In the genomic region with DNA sequence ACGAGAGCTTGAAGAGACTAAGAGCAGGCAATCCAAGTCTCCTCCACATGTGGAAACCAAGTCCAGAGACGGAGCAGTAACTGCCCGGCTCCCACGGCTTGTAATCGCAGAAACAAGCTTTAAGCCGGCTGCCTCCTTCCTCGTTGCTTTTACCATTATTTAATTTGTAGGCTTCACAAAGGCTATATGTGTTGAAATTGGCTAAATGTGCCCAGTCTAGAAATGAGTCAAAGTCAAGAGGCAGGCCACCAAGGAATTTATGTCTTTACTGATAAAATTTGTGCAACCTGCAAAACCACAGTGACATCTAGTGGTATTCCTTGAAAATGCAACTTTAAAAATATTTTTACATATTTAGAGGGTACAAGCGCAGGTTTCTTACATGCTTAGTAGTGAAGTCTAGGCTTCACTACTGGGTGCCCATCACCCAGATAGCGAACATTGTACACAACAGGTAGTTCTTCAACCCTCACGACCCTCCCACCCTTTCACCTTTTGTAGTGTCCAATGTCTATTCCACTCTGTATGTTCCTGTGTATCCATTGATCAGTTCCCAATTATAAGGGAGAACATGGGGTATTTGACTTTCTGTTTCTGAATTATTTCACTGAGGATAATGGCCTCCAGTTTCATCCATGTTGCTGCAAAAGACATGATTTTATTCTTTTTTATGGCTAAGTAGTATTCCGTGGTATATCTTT, we compare ENCODE assay signal across 7 cellular contexts. TPM values are rescaled to one million over a fixed set of nuclear protein-coding genes. Genes with fewer than 3 reads are reported as not detected.
DNase-seq lines count a peak whose midpoint lies in the region; ATAC-seq, FAIRE-seq and TF ChIP-seq lines count a peak whose summit lies in the region.

No MANE protein-coding gene starts in this region.

- H3K9me3 ChIP-seq in body of pancreas, result no peaks in the 10 kb centered on the region
- H3K9me3 ChIP-seq in subcutaneous abdominal adipose tissue (ENCODE audit: control insufficient read depth in 5 of 5, low read length in 5 of 5), result no peaks in the 10 kb centered on the region

- CTCF ChIA-PET in HEK293T (lab: Yijun Ruan, JAX), result interaction anchor here (0.6 to 2.1 kb wide), 14 partner anchors 11 to 1389 kb away, joined by 3 to 14 read pairs (median 4); no protein-coding TSS in a partner anchor

- H3K36me3 ChIP-seq in body of pancreas (replicated peaks in 1 of 2; ENCODE audit: insufficient read depth in 1 of 2, low read depth in 2 of 2) (no peaks in the 10 kb centered on the region), subcutaneous abdominal adipose tissue (ENCODE audit: control insufficient read depth in 5 of 5, insufficient read depth in 5 of 5, low read length in 5 of 5) (no peaks in the 10 kb centered on the region)

- intact Hi-C loops in body of pancreas (cut with DNase I), result no loop called here

- FAIRE-seq in islet of Langerhans (lab: Jason Lieb, UNC), result peak; percentile 99

- peak; percentile 72 for DNase-seq in GM03348 (ENCODE audit: low spot score)
- peak; percentile 59 for DNase-seq in HEK293T (ENCODE audit: extremely low spot score)
- peak; percentile 20 for DNase-seq in NCI-H345 treated with DMSO at 0.1 percent for 48 hours (lab: John Stamatoyannopoulos, UW; ENCODE audit: unreplicated experiment)
- peak in 1 of 4 donors; percentile 10 for DNase-seq in body of pancreas
- no peak for DNase-seq in islet precursor cell

- peak overlapping the region in 2 of 5 donors; percentile 16 to 19 for H3K9ac ChIP-seq in subcutaneous abdominal adipose tissue (ENCODE audit: low read length in 5 of 5)

- POLR2A ChIA-PET in HEK293T (lab: Yijun Ruan, JAX), result no interaction called here

- no peaks in the 10 kb centered on the region for H3K4me1 ChIP-seq in body of pancreas
- H3K4me1 ChIP-seq in subcutaneous abdominal adipose tissue (ENCODE audit: control insufficient read depth in 5 of 5, insufficient read depth in 5 of 5, low read length in 5 of 5), result peaks cover 0 to 4% (median 0%) of the 10 kb centered on the region in 5 donors

- 43 to 45% methylated on average over 11 of the region's 11 CpGs for WGBS in body of pancreas, 2 donors

- TF ChIP-seq POLR2A in body of pancreas (IDR thresholded peaks at IDR 0.05), result no peak

- no peak overlapping the region for H3K27ac ChIP-seq in body of pancreas
- H3K27ac ChIP-seq in subcutaneous abdominal adipose tissue (ENCODE audit: low read depth, low read length), result peak overlapping the region; percentile 72

- H3K4me3 ChIP-seq in body of pancreas (no peak overlapping the region), subcutaneous abdominal adipose tissue (ENCODE audit: low read depth in 1 of 5, low read length in 5 of 5) (peak overlapping the region in 2 of 5 donors; percentile 42 to 51)

- peak; percentile 59 to 75 (median 68) for TF ChIP-seq CTCF in body of pancreas (IDR thresholded peaks at IDR 0.05)

- H3K27me3 ChIP-seq in body of pancreas, result no peaks in the 10 kb centered on the region
- H3K27me3 ChIP-seq in subcutaneous abdominal adipose tissue (ENCODE audit: control insufficient read depth in 5 of 5, insufficient read depth in 4 of 5, low read length in 5 of 5), result no peaks in the 10 kb centered on the region

- ATAC-seq in body of pancreas, result peak; percentile 55

TF ChIP-seq in HEK293T, 16 proteins besides CTCF, POLR2A, EP300 and RAD21:
- TF ChIP-seq L3MBTL2 (conservative IDR thresholded peaks at IDR 0.05) (no peak), TARDBP (IDR thresholded peaks at IDR 0.05) (no peak), LEF1 (IDR thresholded peaks at IDR 0.05; ENCODE audit: borderline replicate concordance) (no peak), SUZ12 (IDR thresholded peaks at IDR 0.05) (no peak), BHLHE40 (IDR thresholded peaks at IDR 0.05; ENCODE audit: borderline replicate concordance) (no peak), HDGF (IDR thresholded peaks at IDR 0.05; ENCODE audit: borderline replicate concordance) (no peak), NFRKB (IDR thresholded peaks at IDR 0.05) (no peak), FOXM1 (IDR thresholded peaks at IDR 0.05; ENCODE audit: borderline replicate concordance) (no peak)
- TF ChIP-seq, protein P1, sequence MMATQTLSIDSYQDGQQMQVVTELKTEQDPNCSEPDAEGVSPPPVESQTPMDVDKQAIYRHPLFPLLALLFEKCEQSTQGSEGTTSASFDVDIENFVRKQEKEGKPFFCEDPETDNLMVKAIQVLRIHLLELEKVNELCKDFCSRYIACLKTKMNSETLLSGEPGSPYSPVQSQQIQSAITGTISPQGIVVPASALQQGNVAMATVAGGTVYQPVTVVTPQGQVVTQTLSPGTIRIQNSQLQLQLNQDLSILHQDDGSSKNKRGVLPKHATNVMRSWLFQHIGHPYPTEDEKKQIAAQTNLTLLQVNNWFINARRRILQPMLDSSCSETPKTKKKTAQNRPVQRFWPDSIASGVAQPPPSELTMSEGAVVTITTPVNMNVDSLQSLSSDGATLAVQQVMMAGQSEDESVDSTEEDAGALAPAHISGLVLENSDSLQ (IDR thresholded peaks at IDR 0.05), result no peak

RNA-seq across cellular contexts. Expression of a gene that starts 33.5 kb away (rescaled TPM):
- 1 to 10 TPM; 5.4 to 6.6 TPM for total RNA-seq in body of pancreas
